ENCODE assay signal across 25 cellular contexts in the genomic region with DNA sequence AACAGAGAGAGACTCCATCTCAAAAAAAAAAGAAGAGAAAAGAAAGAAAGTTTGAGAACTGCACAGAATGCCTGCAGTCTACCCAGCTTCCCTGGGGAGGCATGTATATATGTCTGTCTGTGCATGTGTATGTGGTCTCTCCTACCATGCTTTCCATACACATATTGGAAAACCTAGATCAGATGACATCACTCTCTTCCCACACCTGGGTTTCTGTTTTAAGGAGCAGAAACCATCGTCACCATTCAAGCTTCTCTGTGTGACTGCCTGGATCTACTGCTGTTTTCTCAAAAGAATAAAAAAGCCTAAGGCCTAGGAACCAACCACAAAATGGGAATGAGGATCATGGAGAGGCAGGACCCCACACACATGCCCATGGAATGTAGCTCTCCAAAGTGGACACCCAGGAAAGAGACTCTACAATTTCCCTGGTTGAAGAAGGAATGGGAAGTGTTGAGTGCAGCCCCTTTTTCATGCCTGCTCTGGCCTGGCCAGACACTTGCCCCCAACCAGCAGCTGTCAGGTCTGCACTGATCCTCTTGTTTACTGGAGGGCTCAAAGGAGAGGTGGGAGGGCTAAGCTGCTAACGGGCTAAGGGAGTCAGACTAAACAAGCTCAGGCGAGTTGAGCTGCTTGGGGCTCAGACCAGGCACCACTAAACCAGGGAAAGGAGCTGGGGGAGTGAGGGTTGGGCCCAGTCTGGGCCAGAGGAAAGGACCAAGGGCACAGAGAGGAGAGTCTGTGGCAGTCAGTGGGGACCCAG. TPM values are rescaled to one million over a fixed set of nuclear protein-coding genes. Genes with fewer than 3 reads are reported as not detected.
DNase-seq lines count a peak whose midpoint lies in the region; ATAC-seq, FAIRE-seq and TF ChIP-seq lines count a peak whose summit lies in the region.
"Had no signal": no experiment of that assay in that cellular context is flagged by ENCODE, and none has a peak within 500 bp of the region (broad histone marks: within the 10 kb centered on the region; RNA-seq: fewer than 3 reads in every experiment).

No MANE protein-coding gene starts in this region.

- H4K91ac ChIP-seq in neuronal stem cell (ENCODE audit: low read depth, low read length, poor library complexity) = no peak overlapping the region

- no peaks in the 10 kb centered on the region for H3K36me3 Mint-ChIP-seq in activated T-helper 17 cell treated with anti-CD3 and anti-CD28 coated beads, Interleukin-2, amount 50 U/mL, for 72 hours (ENCODE audit: low read depth)

- H3K9me3 ChIP-seq in HepG2 (ENCODE audit: low read length) (no peaks in the 10 kb centered on the region), right lobe of liver (no peaks in the 10 kb centered on the region), neuronal stem cell (replicated peaks in 1 of 2; ENCODE audit: control insufficient read depth in 2 of 2, insufficient read depth in 1 of 2, low read depth in 1 of 2, low read length in 2 of 2) (peaks cover 0 to 5% of the 10 kb centered on the region in 2 donors)

- POLR2A ChIA-PET in HepG2 (lab: Yijun Ruan, JAX) = interaction anchor here (0.9 to 2.1 kb wide), 6 partner anchors 7 to 28 kb away, joined by 3 to 19 read pairs (median 4); partner anchors contain the start of genes DCAF11, NRL and PCK2

- H3K36me3 ChIP-seq in HepG2 (replicated peaks in 1 of 2; ENCODE audit: control insufficient read depth in 1 of 2, insufficient read depth in 2 of 2, low read length in 2 of 2) (no peaks in the 10 kb centered on the region), right lobe of liver (no peaks in the 10 kb centered on the region), mesendoderm (ENCODE audit: control insufficient read depth, insufficient read depth, low read length) (no peaks in the 10 kb centered on the region), neuronal stem cell (replicated peaks in 1 of 2; ENCODE audit: control insufficient read depth in 2 of 2, insufficient read depth in 2 of 2, low read length in 2 of 2) (no peaks in the 10 kb centered on the region)

- no peak overlapping the region for H3K56ac ChIP-seq in mesendoderm (ENCODE audit: low read length)

- H4K5ac ChIP-seq in mesendoderm (ENCODE audit: low read length) = no peak overlapping the region

- H2BK5ac ChIP-seq in mesendoderm (ENCODE audit: low read length) (no peak overlapping the region), neuronal stem cell (ENCODE audit: low read length) (no peak overlapping the region)

- FAIRE-seq in HepG2 (lab: Jason Lieb, UNC) = no peak
- FAIRE-seq: RCC 7860 had no signal

- H2BK120ac ChIP-seq in mesendoderm (ENCODE audit: low read depth, low read length) (no peak overlapping the region), neuronal stem cell (ENCODE audit: low read depth, low read length) (no peak overlapping the region)

- H4K8ac ChIP-seq in mesendoderm (ENCODE audit: low read depth, low read length) (no peak overlapping the region), neuronal stem cell (ENCODE audit: low read depth, low read length) (no peak overlapping the region)

- no peak overlapping the region for H3K14ac ChIP-seq in neuronal stem cell (ENCODE audit: low read length)

- no peak for TF ChIP-seq POLR2A in HepG2 (IDR thresholded peaks at IDR 0.05; ENCODE audit: insufficient read depth in 1 of 2, low read depth in 2 of 2, low read length in 2 of 2)
- TF ChIP-seq POLR2A in right lobe of liver (IDR thresholded peaks at IDR 0.05) = no peak

- 3% methylated on average over 3 of the region's 3 CpGs for WGBS in HepG2 (ENCODE audit: low lambda C conversion rate)
- 95% methylated on average over 3 of the region's 3 CpGs for WGBS in right lobe of liver (ENCODE audit: insufficient coverage, low coverage, low lambda C conversion rate, missing lambda C conversion rate)
- no CpG with 5 or more reads among the region's 3 CpGs for WGBS in mesendoderm (ENCODE audit: extremely low coverage, insufficient coverage, low lambda C conversion rate)
- no CpG with 5 or more reads among the region's 3 CpGs for WGBS in neuronal stem cell (ENCODE audit: extremely low coverage in 2 of 2, insufficient read length in 2 of 2, insufficient replicate concordance in 1 of 2), 2 donors

- H3K79me2 ChIP-seq in HepG2 (ENCODE audit: insufficient read depth, low read length) (no peaks in the 10 kb centered on the region), mesendoderm (ENCODE audit: control insufficient read depth, insufficient read depth, low read length) (no peaks in the 10 kb centered on the region)

- H3K79me1 ChIP-seq in mesendoderm (ENCODE audit: low read length) (no peaks in the 10 kb centered on the region), neuronal stem cell (ENCODE audit: low read depth, low read length) (no peaks in the 10 kb centered on the region)

- in situ Hi-C loops in HepG2 (cut with HindIII; ENCODE audit: extremely low pct_ligation_motif_present, low pct_unique_long_range_greater_than_20kb) = no loop called here

- H3K27ac Mint-ChIP-seq in activated T-helper 17 cell treated with anti-CD3 and anti-CD28 coated beads, Interleukin-2, amount 50 U/mL, for 72 hours = peak overlapping the region; percentile 13
- H3K27ac Mint-ChIP-seq: H9, HFFc6 had no signal

- no peak for TF ChIP-seq RAD21 in HepG2 (CRISPR knock-in tag; IDR thresholded peaks at IDR 0.05)

- H2BK15ac ChIP-seq in mesendoderm (replicated peaks; ENCODE audit: low read depth) (no peak overlapping the region), neuronal stem cell (ENCODE audit: low read length) (no peak overlapping the region)

- no peaks in the 10 kb centered on the region for H3K9me3 Mint-ChIP-seq in activated T-helper 17 cell treated with anti-CD3 and anti-CD28 coated beads, Interleukin-2, amount 50 U/mL, for 72 hours
- H3K9me3 Mint-ChIP-seq: H9, HFFc6 had no signal

- CTCF ChIA-PET in HepG2 (lab: Yijun Ruan, JAX; ENCODE audit: low intra/inter-chr PET ratio, low total read pairs) = no interaction called here

- peaks cover 10 to 45% of the 10 kb centered on the region in 2 experiments for H3K27me3 ChIP-seq in HepG2 (ENCODE audit: control insufficient read depth in 1 of 2, insufficient read depth in 2 of 2, low read length in 2 of 2)
- H3K27me3 ChIP-seq in right lobe of liver = no peaks in the 10 kb centered on the region
- no peaks in the 10 kb centered on the region for H3K27me3 ChIP-seq in mesendoderm (ENCODE audit: insufficient read depth, low read length, poor library complexity)
- peaks cover 0 to 50% (median 18%) of the 10 kb centered on the region in 3 experiments for H3K27me3 ChIP-seq in neuronal stem cell (ENCODE audit: control insufficient read depth in 3 of 3, insufficient read depth in 3 of 3, low read depth in 1 of 3, low read length in 3 of 3)

- H3K27me3 Mint-ChIP-seq in activated T-helper 17 cell treated with anti-CD3 and anti-CD28 coated beads, Interleukin-2, amount 50 U/mL, for 72 hours = no peaks in the 10 kb centered on the region

- H3K4ac ChIP-seq in mesendoderm (ENCODE audit: low read depth, low read length) (no peak overlapping the region), neuronal stem cell (ENCODE audit: low read length) (no peak overlapping the region)

- no peak overlapping the region for H3K18ac ChIP-seq in mesendoderm (ENCODE audit: low read length)
- H3K18ac ChIP-seq in neuronal stem cell (ENCODE audit: low read length) = no peak overlapping the region

- TF ChIP-seq CTCF in HepG2 (CRISPR knock-in tag; IDR thresholded peaks at IDR 0.05) = no peak
- TF ChIP-seq CTCF in right lobe of liver (IDR thresholded peaks at IDR 0.05) = no peak

- TF ChIP-seq EP300 in HepG2 (IDR thresholded peaks at IDR 0.05; ENCODE audit: low read depth in 2 of 2, low read length in 2 of 2) = no peak
- TF ChIP-seq EP300 in HepG2 (CRISPR knock-in tag; IDR thresholded peaks at IDR 0.05; ENCODE audit: borderline replicate concordance) = no peak

- H2BK12ac ChIP-seq in neuronal stem cell (ENCODE audit: low read length) = no peak overlapping the region

- H3K4me3 Mint-ChIP-seq in activated T-helper 17 cell treated with anti-CD3 and anti-CD28 coated beads, Interleukin-2, amount 50 U/mL, for 72 hours = no peak overlapping the region
- H3K4me3 Mint-ChIP-seq: H9, HFFc6 had no signal

- intact Hi-C loops in HepG2 (cut with micrococcal nuclease; ENCODE audit: unreplicated experiment) (no loop called here), right lobe of liver (cut with DNase I) (no loop called here)

- H4K20me1 ChIP-seq in HepG2 (ENCODE audit: insufficient read depth, low read length) = no peaks in the 10 kb centered on the region

- H3K23ac ChIP-seq in mesendoderm (ENCODE audit: low read length) (no peak overlapping the region), neuronal stem cell (ENCODE audit: low read depth, low read length, poor library complexity) (no peak overlapping the region)

- H3K4me1 ChIP-seq in HepG2 (ENCODE audit: insufficient read depth, low read length) = peaks cover 39% of the 10 kb centered on the region
- peaks cover 0 to 7% (median 3%) of the 10 kb centered on the region in 4 donors for H3K4me1 ChIP-seq in right lobe of liver
- peaks cover 7% of the 10 kb centered on the region for H3K4me1 ChIP-seq in mesendoderm (ENCODE audit: control insufficient read depth, low read depth, low read length)
- H3K4me1 ChIP-seq in neuronal stem cell (ENCODE audit: control insufficient read depth in 2 of 2, insufficient read depth in 1 of 2, low read depth in 1 of 2, low read length in 2 of 2) = peaks cover 6 to 8% of the 10 kb centered on the region in 2 donors

- no peak overlapping the region for H2AK5ac ChIP-seq in mesendoderm (ENCODE audit: low read length)
- no peak overlapping the region for H2AK5ac ChIP-seq in neuronal stem cell (ENCODE audit: low read depth, low read length)

- no peak for ATAC-seq in HepG2
- no peak for ATAC-seq in right lobe of liver
- ATAC-seq in activated T-helper 17 cell treated with anti-CD3 and anti-CD28 coated beads, Interleukin-2, amount 50 U/mL, for 72 hours (replicated peaks) = no peak
- ATAC-seq: Right ventricle myocardium inferior had no signal

- BruUV-seq in HepG2 (replicated peaks; lab: Mats Ljungman, UMichigan) = no TSS peak

- H3K4me3 ChIP-seq in HepG2 (replicated peaks in 1 of 3; ENCODE audit: insufficient read depth in 1 of 3, low read depth in 2 of 3, low read length in 3 of 3) (no peak overlapping the region), right lobe of liver (no peak overlapping the region), mesendoderm (ENCODE audit: low read length) (no peak overlapping the region), neuronal stem cell (ENCODE audit: low read length in 2 of 2) (no peak overlapping the region)

- peaks cover 12% of the 10 kb centered on the region for H3K4me1 Mint-ChIP-seq in activated T-helper 17 cell treated with anti-CD3 and anti-CD28 coated beads, Interleukin-2, amount 50 U/mL, for 72 hours

- H3K27ac ChIP-seq in HepG2 (ENCODE audit: extremely low read length, insufficient read depth, low read length) (no peak overlapping the region), right lobe of liver (no peak overlapping the region), mesendoderm (ENCODE audit: low read depth, low read length) (no peak overlapping the region), neuronal stem cell (replicated peaks; ENCODE audit: low read length) (no peak overlapping the region)
- H3K27ac ChIP-seq: C4-2B had no signal

- H3K9ac ChIP-seq in HepG2 (ENCODE audit: insufficient read depth, low read depth, low read length) = no peak overlapping the region
- no peak overlapping the region for H3K9ac ChIP-seq in mesendoderm (ENCODE audit: low read length)
- no peak overlapping the region for H3K9ac ChIP-seq in neuronal stem cell (ENCODE audit: low read depth, low read length, poor library complexity)

- H2AFZ ChIP-seq in HepG2 (ENCODE audit: low read length) (no peak overlapping the region), neuronal stem cell (ENCODE audit: low read length) (no peak overlapping the region)

- no peak for DNase-seq in HepG2 (ENCODE audit: low spot score)
- DNase-seq in right lobe of liver = no peak
- DNase-seq in mesendoderm = peak; percentile 13
- no peak for DNase-seq in NCI-H510A treated with DMSO at 0.1 percent for 48 hours (lab: John Stamatoyannopoulos, UW)
- no peak for DNase-seq in neuronal stem cell (ENCODE audit: low spot score)
- DNase-seq in NCI-H69 (lab: John Stamatoyannopoulos, UW) = no peak
- DNase-seq in activated naive CD4-positive, alpha-beta T cell treated with Interleukin-2 at 50 U/mL for 16 hours = no peak
- DNase-seq: AML-193, DMS79 treated with DMSO at 0.1 percent for 48 hours, H9, HFFc6, KBM-7, NCI-H1092, NCI-H1436, NCI-H187 treated with DMSO at 0.1 percent for 48 hours, NCI-H2107, OCI-M1 had no signal

- no peak overlapping the region for H3K4me2 ChIP-seq in HepG2 (ENCODE audit: low read depth, low read length)
- no peak overlapping the region for H3K4me2 ChIP-seq in mesendoderm (ENCODE audit: low read length)
- no peak overlapping the region for H3K4me2 ChIP-seq in neuronal stem cell (ENCODE audit: insufficient read depth, low read length, poor library complexity, severe bottlenecking)

RNA-seq across cellular contexts. Expression of gene PCK2, which starts 7.7 kb away (rescaled TPM):
- total RNA-seq in HepG2 (2016; rRNA removed; fragmentation: Illumina TruSeq; extraction: Trizol) (118 and 129 TPM in 2 replicates), right lobe of liver (100 to 1,000 TPM; 124 to 615 (median 240) TPM)
- 29.7 and 32.7 TPM in 2 replicates for total RNA-seq in HepG2 (2016; cell fraction: cytosol; rRNA removed; fragmentation: Illumina TruSeq; extraction: Trizol; ENCODE audit: low read depth)
- total RNA-seq in HepG2 (2016; cell fraction: insoluble cytoplasmic fraction; rRNA removed; fragmentation: Illumina TruSeq; extraction: Trizol) = 112 and 129 TPM in 2 replicates
- total RNA-seq in HepG2 (2016; cell fraction: membrane; rRNA removed; fragmentation: Illumina TruSeq; extraction: Trizol) = 38.2 and 39.1 TPM in 2 replicates
- total RNA-seq in HepG2 (2016; cell fraction: nucleus; rRNA removed; fragmentation: Illumina TruSeq; extraction: Trizol) = 96.7 and 121 TPM in 2 replicates
- polyA plus RNA-seq in HepG2 (2011; rRNA removed) = 272 and 316 TPM in 2 replicates
- 238 and 309 TPM in 2 replicates for polyA plus RNA-seq in HepG2 (2011; cell fraction: cytosol; rRNA removed)
- polyA plus RNA-seq in HepG2 (2011; cell fraction: nucleus; rRNA removed) = 309 TPM in 2 replicates
- 216 and 286 TPM in 2 replicates for polyA plus RNA-seq in HepG2 (2012)
- polyA plus RNA-seq in HepG2 (2016; cell fraction: cytosol; fragmentation: Illumina TruSeq; extraction: Trizol; ENCODE audit: low read depth) = 19.2 and 20.8 TPM in 2 replicates
- 122 and 140 TPM in 2 replicates for polyA plus RNA-seq in HepG2 (2016; cell fraction: insoluble cytoplasmic fraction; fragmentation: Illumina TruSeq; extraction: Trizol; ENCODE audit: low read depth)
- 27.1 and 31.0 TPM in 2 replicates for polyA plus RNA-seq in HepG2 (2016; cell fraction: membrane; fragmentation: Illumina TruSeq; extraction: Trizol; ENCODE audit: low read depth)
- 172 and 175 TPM in 2 replicates for polyA plus RNA-seq in HepG2 (2016; cell fraction: nucleus; fragmentation: Illumina TruSeq; extraction: Trizol; ENCODE audit: insufficient read depth, low read depth)
- 87.1 and 691 TPM in 2 replicates for polyA minus RNA-seq in HepG2 (2011; rRNA and poly(A)+ RNA removed; ENCODE audit: low replicate concordance)
- polyA minus RNA-seq in HepG2 (2011; cell fraction: cytosol; rRNA and poly(A)+ RNA removed) = 204 and 209 TPM in 2 replicates
- 128 and 158 TPM in 2 replicates for polyA minus RNA-seq in HepG2 (2011; cell fraction: nucleus; rRNA and poly(A)+ RNA removed)
- total RNA-seq in activated T-helper 17 cell treated with anti-CD3 and anti-CD28 coated beads, Interleukin-2, amount 50 U/mL, for 72 hours = 10 to 100 TPM; 31.4 to 57.6 TPM
- 37.5 TPM for polyA plus RNA-seq in mesendoderm (2013, experiment 1 of 2)
- polyA plus RNA-seq in mesendoderm (2013, experiment 2 of 2) = 37.2 TPM
- 15.2 TPM for polyA plus RNA-seq in neuronal stem cell (2013, experiment 1 of 2)
- polyA plus RNA-seq in neuronal stem cell (2013, experiment 2 of 2) = 15.1 TPM

RNA-seq across cellular contexts. Expression of gene CPNE6, which starts 15.0 kb away (rescaled TPM):
- total RNA-seq in HepG2 (2016; rRNA removed; fragmentation: Illumina TruSeq; extraction: Trizol) = not detected in 2 replicates
- not detected in 2 replicates for total RNA-seq in HepG2 (2016; cell fraction: cytosol; rRNA removed; fragmentation: Illumina TruSeq; extraction: Trizol; ENCODE audit: low read depth)
- total RNA-seq in HepG2 (2016; cell fraction: insoluble cytoplasmic fraction; rRNA removed; fragmentation: Illumina TruSeq; extraction: Trizol) = not detected in 2 replicates
- total RNA-seq in HepG2 (2016; cell fraction: membrane; rRNA removed; fragmentation: Illumina TruSeq; extraction: Trizol) = not detected in 2 replicates
- total RNA-seq in HepG2 (2016; cell fraction: nucleus; rRNA removed; fragmentation: Illumina TruSeq; extraction: Trizol) = not detected in 2 replicates
- polyA plus RNA-seq in HepG2 (2011; rRNA removed) = 0.03 TPM in 1 of 2 replicates, not detected in the other
- not detected in 2 replicates for polyA plus RNA-seq in HepG2 (2011; cell fraction: cytosol; rRNA removed)
- 0.06 and 0.16 TPM in 2 replicates for polyA plus RNA-seq in HepG2 (2011; cell fraction: nucleus; rRNA removed)
- polyA plus RNA-seq in HepG2 (2012) = 0.05 TPM in 1 of 2 replicates, not detected in the other
- polyA plus RNA-seq in HepG2 (2016; cell fraction: cytosol; fragmentation: Illumina TruSeq; extraction: Trizol; ENCODE audit: low read depth) = not detected in 2 replicates
- not detected in 2 replicates for polyA plus RNA-seq in HepG2 (2016; cell fraction: insoluble cytoplasmic fraction; fragmentation: Illumina TruSeq; extraction: Trizol; ENCODE audit: low read depth)
- not detected in 2 replicates for polyA plus RNA-seq in HepG2 (2016; cell fraction: membrane; fragmentation: Illumina TruSeq; extraction: Trizol; ENCODE audit: low read depth)
- not detected in 2 replicates for polyA plus RNA-seq in HepG2 (2016; cell fraction: nucleus; fragmentation: Illumina TruSeq; extraction: Trizol; ENCODE audit: insufficient read depth, low read depth)
- polyA minus RNA-seq in HepG2 (2011; rRNA and poly(A)+ RNA removed; ENCODE audit: low replicate concordance) = 0.16 TPM in 1 of 2 replicates, not detected in the other
- polyA minus RNA-seq in HepG2 (2011; cell fraction: cytosol; rRNA and poly(A)+ RNA removed) = not detected in 2 replicates
- not detected in 2 replicates for polyA minus RNA-seq in HepG2 (2011; cell fraction: nucleus; rRNA and poly(A)+ RNA removed)
- total RNA-seq in right lobe of liver = under 1 TPM in 4 of 6 experiments, not detected in 2; 0.09 to 0.40 (median 0.18) TPM
- total RNA-seq in activated T-helper 17 cell treated with anti-CD3 and anti-CD28 coated beads, Interleukin-2, amount 50 U/mL, for 72 hours = not detected
- 0.01 TPM for polyA plus RNA-seq in mesendoderm (2013, experiment 1 of 2)
- not detected for polyA plus RNA-seq in mesendoderm (2013, experiment 2 of 2)
- polyA plus RNA-seq in neuronal stem cell (2013, experiment 1 of 2) = not detected
- polyA plus RNA-seq in neuronal stem cell (2013, experiment 2 of 2) = not detected
- total RNA-seq: A172, H9, HFFc6, NCI-H460, Right ventricle myocardium inferior, SK-MEL-5 had no signal
- polyA plus RNA-seq: AG04450 had no signal

RNA-seq across cellular contexts. Expression of gene DCAF11, which starts 28.2 kb away (rescaled TPM):
- total RNA-seq in HepG2 (2016; rRNA removed; fragmentation: Illumina TruSeq; extraction: Trizol) (257 and 342 TPM in 2 replicates), right lobe of liver (100 to 1,000 TPM in 3 of 6 experiments, 10 to 100 TPM in 3; 65.9 to 180 (median 103) TPM)
- total RNA-seq in HepG2 (2016; cell fraction: cytosol; rRNA removed; fragmentation: Illumina TruSeq; extraction: Trizol; ENCODE audit: low read depth) = 34.1 and 39.6 TPM in 2 replicates
- total RNA-seq in HepG2 (2016; cell fraction: insoluble cytoplasmic fraction; rRNA removed; fragmentation: Illumina TruSeq; extraction: Trizol) = 258 and 327 TPM in 2 replicates
- total RNA-seq in HepG2 (2016; cell fraction: membrane; rRNA removed; fragmentation: Illumina TruSeq; extraction: Trizol) = 160 and 166 TPM in 2 replicates
- total RNA-seq in HepG2 (2016; cell fraction: nucleus; rRNA removed; fragmentation: Illumina TruSeq; extraction: Trizol) = 174 and 191 TPM in 2 replicates
- polyA plus RNA-seq in HepG2 (2011; rRNA removed) = 150 and 176 TPM in 2 replicates
- polyA plus RNA-seq in HepG2 (2011; cell fraction: cytosol; rRNA removed) = 134 and 153 TPM in 2 replicates
- 221 and 233 TPM in 2 replicates for polyA plus RNA-seq in HepG2 (2011; cell fraction: nucleus; rRNA removed)
- 123 and 142 TPM in 2 replicates for polyA plus RNA-seq in HepG2 (2012)
- 37.7 and 39.7 TPM in 2 replicates for polyA plus RNA-seq in HepG2 (2016; cell fraction: cytosol; fragmentation: Illumina TruSeq; extraction: Trizol; ENCODE audit: low read depth)
- polyA plus RNA-seq in HepG2 (2016; cell fraction: insoluble cytoplasmic fraction; fragmentation: Illumina TruSeq; extraction: Trizol; ENCODE audit: low read depth) = 251 and 268 TPM in 2 replicates
- 114 and 116 TPM in 2 replicates for polyA plus RNA-seq in HepG2 (2016; cell fraction: membrane; fragmentation: Illumina TruSeq; extraction: Trizol; ENCODE audit: low read depth)
- 253 and 275 TPM in 2 replicates for polyA plus RNA-seq in HepG2 (2016; cell fraction: nucleus; fragmentation: Illumina TruSeq; extraction: Trizol; ENCODE audit: insufficient read depth, low read depth)
- 74.6 and 273 TPM in 2 replicates for polyA minus RNA-seq in HepG2 (2011; rRNA and poly(A)+ RNA removed; ENCODE audit: low replicate concordance)
- 98.7 and 103 TPM in 2 replicates for polyA minus RNA-seq in HepG2 (2011; cell fraction: cytosol; rRNA and poly(A)+ RNA removed)
- polyA minus RNA-seq in HepG2 (2011; cell fraction: nucleus; rRNA and poly(A)+ RNA removed) = 146 and 181 TPM in 2 replicates
- 10 to 100 TPM; 72.4 to 94.8 TPM for total RNA-seq in activated T-helper 17 cell treated with anti-CD3 and anti-CD28 coated beads, Interleukin-2, amount 50 U/mL, for 72 hours
- polyA plus RNA-seq in mesendoderm (2013, experiment 1 of 2) = 25.5 TPM
- polyA plus RNA-seq in mesendoderm (2013, experiment 2 of 2) = 23.1 TPM
- 31.3 TPM for polyA plus RNA-seq in neuronal stem cell (2013, experiment 1 of 2)
- 30.9 TPM for polyA plus RNA-seq in neuronal stem cell (2013, experiment 2 of 2)

RNA-seq across cellular contexts. Expression of gene NRL, which starts 28.4 kb away (rescaled TPM):
- total RNA-seq in HepG2 (2016; rRNA removed; fragmentation: Illumina TruSeq; extraction: Trizol) (4.7 and 5.2 TPM in 2 replicates), right lobe of liver (1 to 10 TPM; 1.4 to 2.9 (median 2.1) TPM)
- 6.6 and 7.1 TPM in 2 replicates for total RNA-seq in HepG2 (2016; cell fraction: cytosol; rRNA removed; fragmentation: Illumina TruSeq; extraction: Trizol; ENCODE audit: low read depth)
- 4.7 and 5.6 TPM in 2 replicates for total RNA-seq in HepG2 (2016; cell fraction: insoluble cytoplasmic fraction; rRNA removed; fragmentation: Illumina TruSeq; extraction: Trizol)
- 9.2 and 10.6 TPM in 2 replicates for total RNA-seq in HepG2 (2016; cell fraction: membrane; rRNA removed; fragmentation: Illumina TruSeq; extraction: Trizol)
- 3.4 and 5.1 TPM in 2 replicates for total RNA-seq in HepG2 (2016; cell fraction: nucleus; rRNA removed; fragmentation: Illumina TruSeq; extraction: Trizol)
- 2.5 and 3.4 TPM in 2 replicates for polyA plus RNA-seq in HepG2 (2011; rRNA removed)
- 2.9 and 5.2 TPM in 2 replicates for polyA plus RNA-seq in HepG2 (2011; cell fraction: cytosol; rRNA removed)
- polyA plus RNA-seq in HepG2 (2011; cell fraction: nucleus; rRNA removed) = 3.5 and 3.9 TPM in 2 replicates
- 2.2 and 2.5 TPM in 2 replicates for polyA plus RNA-seq in HepG2 (2012)
- polyA plus RNA-seq in HepG2 (2016; cell fraction: cytosol; fragmentation: Illumina TruSeq; extraction: Trizol; ENCODE audit: low read depth) = 3.4 and 5.1 TPM in 2 replicates
- polyA plus RNA-seq in HepG2 (2016; cell fraction: insoluble cytoplasmic fraction; fragmentation: Illumina TruSeq; extraction: Trizol; ENCODE audit: low read depth) = 4.5 and 4.7 TPM in 2 replicates
- 6.1 and 7.7 TPM in 2 replicates for polyA plus RNA-seq in HepG2 (2016; cell fraction: membrane; fragmentation: Illumina TruSeq; extraction: Trizol; ENCODE audit: low read depth)
- 3.5 and 4.8 TPM in 2 replicates for polyA plus RNA-seq in HepG2 (2016; cell fraction: nucleus; fragmentation: Illumina TruSeq; extraction: Trizol; ENCODE audit: insufficient read depth, low read depth)
- polyA minus RNA-seq in HepG2 (2011; rRNA and poly(A)+ RNA removed; ENCODE audit: low replicate concordance) = 0.58 and 9.0 TPM in 2 replicates
- polyA minus RNA-seq in HepG2 (2011; cell fraction: cytosol; rRNA and poly(A)+ RNA removed) = 3.0 and 3.9 TPM in 2 replicates
- 6.1 and 6.6 TPM in 2 replicates for polyA minus RNA-seq in HepG2 (2011; cell fraction: nucleus; rRNA and poly(A)+ RNA removed)
- 1 to 10 TPM; 1.7 to 2.5 TPM for total RNA-seq in activated T-helper 17 cell treated with anti-CD3 and anti-CD28 coated beads, Interleukin-2, amount 50 U/mL, for 72 hours
- polyA plus RNA-seq in mesendoderm (2013, experiment 1 of 2) = 1.2 TPM
- 1.3 TPM for polyA plus RNA-seq in mesendoderm (2013, experiment 2 of 2)
- polyA plus RNA-seq in neuronal stem cell (2013, experiment 1 of 2) = 1.2 TPM
- polyA plus RNA-seq in neuronal stem cell (2013, experiment 2 of 2) = 0.97 TPM
- total RNA-seq: A172 had no signal

RNA-seq across cellular contexts. Expression of gene CARMIL3, which starts 34.6 kb away (rescaled TPM):
- total RNA-seq in HepG2 (2016; rRNA removed; fragmentation: Illumina TruSeq; extraction: Trizol) (0.13 and 0.27 TPM in 2 replicates), right lobe of liver (1 to 10 TPM in 1 of 6 experiments, under 1 TPM in 5; 0.18 to 1.9 (median 0.29) TPM)
- total RNA-seq in HepG2 (2016; cell fraction: cytosol; rRNA removed; fragmentation: Illumina TruSeq; extraction: Trizol; ENCODE audit: low read depth) = 0.18 TPM in 1 of 2 replicates, not detected in the other
- 0.12 and 0.41 TPM in 2 replicates for total RNA-seq in HepG2 (2016; cell fraction: insoluble cytoplasmic fraction; rRNA removed; fragmentation: Illumina TruSeq; extraction: Trizol)
- total RNA-seq in HepG2 (2016; cell fraction: membrane; rRNA removed; fragmentation: Illumina TruSeq; extraction: Trizol) = 0.03 and 0.15 TPM in 2 replicates
- total RNA-seq in HepG2 (2016; cell fraction: nucleus; rRNA removed; fragmentation: Illumina TruSeq; extraction: Trizol) = 0.47 and 0.65 TPM in 2 replicates
- polyA plus RNA-seq in HepG2 (2011; rRNA removed) = 0.55 and 0.85 TPM in 2 replicates
- polyA plus RNA-seq in HepG2 (2011; cell fraction: cytosol; rRNA removed) = 0.13 and 0.21 TPM in 2 replicates
- 7.7 and 8.1 TPM in 2 replicates for polyA plus RNA-seq in HepG2 (2011; cell fraction: nucleus; rRNA removed)
- polyA plus RNA-seq in HepG2 (2012) = 0.16 and 0.34 TPM in 2 replicates
- polyA plus RNA-seq in HepG2 (2016; cell fraction: cytosol; fragmentation: Illumina TruSeq; extraction: Trizol; ENCODE audit: low read depth) = 0.03 TPM in 2 replicates
- 0.19 and 0.23 TPM in 2 replicates for polyA plus RNA-seq in HepG2 (2016; cell fraction: insoluble cytoplasmic fraction; fragmentation: Illumina TruSeq; extraction: Trizol; ENCODE audit: low read depth)
- 0.05 TPM in 2 replicates for polyA plus RNA-seq in HepG2 (2016; cell fraction: membrane; fragmentation: Illumina TruSeq; extraction: Trizol; ENCODE audit: low read depth)
- 1.6 and 2.9 TPM in 2 replicates for polyA plus RNA-seq in HepG2 (2016; cell fraction: nucleus; fragmentation: Illumina TruSeq; extraction: Trizol; ENCODE audit: insufficient read depth, low read depth)
- 0.14 and 3.1 TPM in 2 replicates for polyA minus RNA-seq in HepG2 (2011; rRNA and poly(A)+ RNA removed; ENCODE audit: low replicate concordance)
- polyA minus RNA-seq in HepG2 (2011; cell fraction: cytosol; rRNA and poly(A)+ RNA removed) = 0.20 and 0.44 TPM in 2 replicates
- 0.77 and 2.9 TPM in 2 replicates for polyA minus RNA-seq in HepG2 (2011; cell fraction: nucleus; rRNA and poly(A)+ RNA removed)
- total RNA-seq in activated T-helper 17 cell treated with anti-CD3 and anti-CD28 coated beads, Interleukin-2, amount 50 U/mL, for 72 hours = 1 to 10 TPM; 2.1 to 4.2 TPM
- 2.2 TPM for polyA plus RNA-seq in mesendoderm (2013, experiment 1 of 2)
- 2.3 TPM for polyA plus RNA-seq in mesendoderm (2013, experiment 2 of 2)
- 0.96 TPM for polyA plus RNA-seq in neuronal stem cell (2013, experiment 1 of 2)
- polyA plus RNA-seq in neuronal stem cell (2013, experiment 2 of 2) = 0.98 TPM
- total RNA-seq: HFFc6 had no signal
- polyA plus RNA-seq: AG04450 had no signal
